ENCODE assay signal across 21 cellular contexts in the genomic region with DNA sequence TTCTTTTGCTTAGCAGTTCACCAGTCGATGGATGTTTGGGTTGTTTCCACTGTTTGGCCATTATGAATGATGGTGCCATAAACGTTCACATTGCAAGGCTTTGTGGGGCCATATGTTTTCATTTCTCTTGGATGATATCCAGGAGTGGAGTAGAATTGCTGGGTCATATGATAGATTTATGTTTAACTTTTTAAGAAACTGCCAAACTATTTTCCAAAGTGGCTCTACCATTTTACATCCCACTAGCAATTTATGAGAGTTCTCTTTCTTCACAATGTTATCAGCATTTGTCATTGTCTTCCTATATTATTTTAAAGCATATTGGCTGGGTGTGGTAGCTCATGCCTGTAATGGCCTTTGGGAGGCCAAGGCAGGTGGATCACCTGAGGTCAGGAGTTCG.
"Had no signal": no experiment of that assay in that cellular context is flagged by ENCODE, and none has a peak within 500 bp of the region (broad histone marks: within the 10 kb centered on the region; RNA-seq: fewer than 3 reads in every experiment).

No MANE protein-coding gene starts in this region.

- DNase-seq: activated CD4-positive, alpha-beta T cell treated with anti-CD3 and anti-CD28 coated beads, Interleukin-2, amount 50 U/mL, for 1 hour; activated CD4-positive, CD25-positive, alpha-beta regulatory T cell treated with anti-CD3 and anti-CD28 coated beads, Interleukin-2, amount 50 U/mL, for 72 hours; activated CD8-positive, alpha-beta memory T cell treated with anti-CD3 and anti-CD28 coated beads, Interleukin-2, amount 50 U/mL, for 4 hours; activated effector memory CD4-positive, alpha-beta T cell treated with anti-CD3 and anti-CD28 coated beads, Interleukin-2, amount 50 U/mL, for 16 hours; activated naive CD4-positive, alpha-beta T cell treated with anti-CD3 and anti-CD28 coated beads, Interleukin-2, amount 50 U/mL, for 16 hours; activated T-cell treated with anti-CD3 and anti-CD28 coated beads, Interleukin-2, amount 50 U/mL, for 72 hours; adrenal gland; dermis blood vessel endothelial cell; effector memory CD8-positive, alpha-beta T cell; kidney glomerular epithelial cell; naive thymus-derived CD8-positive, alpha-beta T cell; right lobe of liver; small intestine; stimulated activated CD4-positive, alpha-beta T cell treated with anti-CD3 and anti-CD28 coated beads, Interleukin-15, amount 100 ng/mL, for 24 hours; stimulated activated CD4-positive, alpha-beta T cell treated with anti-CD3 and anti-CD28 coated beads, Interleukin-2, amount 100 ng/mL, for 48 hours; upper lobe of left lung had no signal

- ATAC-seq: activated T-cell treated with anti-CD3 and anti-CD28 coated beads, Interleukin-2, amount 50 U/mL, for 72 hours; effector memory CD8-positive, alpha-beta T cell; naive thymus-derived CD8-positive, alpha-beta T cell; right lobe of liver had no signal

- H3K9me3 ChIP-seq: adrenal gland, breast epithelium, neutrophil, right lobe of liver, suprapubic skin, upper lobe of left lung had no signal

- H3K4me3 ChIP-seq: adrenal gland, breast epithelium, right lobe of liver, suprapubic skin, upper lobe of left lung had no signal

- H3K36me3 ChIP-seq: adrenal gland, breast epithelium, right lobe of liver had no signal

- H3K27ac ChIP-seq: adrenal gland, breast epithelium, neutrophil, parathyroid adenoma, right lobe of liver, suprapubic skin, upper lobe of left lung, VCaP had no signal

- H3K27me3 ChIP-seq: adrenal gland, breast epithelium, neutrophil, right lobe of liver, suprapubic skin, upper lobe of left lung had no signal
